8 cellular contexts compared by ENCODE assay signal in genomic region chr9:91515074-91515687, GRCh38.
DNase-seq lines count a peak whose midpoint lies in the region; ATAC-seq, FAIRE-seq and TF ChIP-seq lines count a peak whose summit lies in the region.

No MANE protein-coding gene starts in this region.

- SMC1A ChIA-PET in GM12878 (lab: Charles Lee; ENCODE audit: uncharacterized antibody, unreplicated experiment), result interaction anchor here (1.1 kb wide), 1 partner anchor 247 kb away, joined by 4 read pairs; no protein-coding TSS in a partner anchor

- TF ChIP-seq CTCF in right atrium auricular region (IDR thresholded peaks at IDR 0.05) (no peak), GM12878 (IDR thresholded peaks at IDR 0.05 in 2 of 3, conservative IDR thresholded peaks at IDR 0.05 in 1 of 3; ENCODE audit: control insufficient read depth in 2 of 3, extremely low read depth in 1 of 3, insufficient read depth in 1 of 3, low read depth in 3 of 3, low read length in 3 of 3) (no peak)

- CTCF ChIA-PET in GM12878 (lab: Yijun Ruan, JAX), result interaction anchor here (0.6 kb wide), 1 partner anchor 868 kb away, joined by 3 read pairs; no protein-coding TSS in a partner anchor

- H3K27me3 Mint-ChIP-seq in memory B cell, result peaks cover 19% of the 10 kb centered on the region

- DNase-seq in Right ventricle myocardium inferior (ENCODE audit: missing footprints), result no peak
- DNase-seq in right atrium auricular region (ENCODE audit: low spot score), result no peak
- peak; percentile 30 for DNase-seq in GM12878 (ENCODE audit: low read depth, low spot score)
- DNase-seq in memory B cell (ENCODE audit: low spot score in 2 of 2), result no peak
- DNase-seq in UCSD-AML1 (lab: John Stamatoyannopoulos, UW; ENCODE audit: unreplicated experiment), result no peak
- DNase-seq in NCI-H345 treated with DMSO at 0.1 percent for 48 hours (lab: John Stamatoyannopoulos, UW; ENCODE audit: unreplicated experiment), result no peak
- no peak for DNase-seq in HuH-7 (ENCODE audit: low spot score)

- H3K9me3 ChIP-seq in right atrium auricular region (peaks cover 0 to 4% of the 10 kb centered on the region in 2 donors), GM12878 (replicated peaks; ENCODE audit: control insufficient read depth, insufficient read depth, low read length) (peaks cover 5% of the 10 kb centered on the region)

- no peaks in the 10 kb centered on the region for H3K36me3 Mint-ChIP-seq in memory B cell

- no peak for TF ChIP-seq POLR2A in GM12878 (IDR thresholded peaks at IDR 0.05; ENCODE audit: low read depth, low read length)

- no peak overlapping the region; the same call in 1 of the 2 replicates for H2AFZ ChIP-seq in GM12878 (ENCODE audit: control insufficient read depth, low read depth, low read length)

- H3K4me3 ChIP-seq in right atrium auricular region (peak overlapping the region in 1 of 2 donors; percentile 34), GM12878 (no peak overlapping the region; the same call in 1 of the 2 replicates)

- H3K36me3 ChIP-seq in right atrium auricular region, result no peaks in the 10 kb centered on the region
- H3K36me3 ChIP-seq in GM12878 (ENCODE audit: control insufficient read depth in 2 of 2, insufficient read depth in 2 of 2, low read length in 1 of 2), result no peaks in the 10 kb centered on the region

- TF ChIP-seq RAD21 in GM12878 (IDR thresholded peaks at IDR 0.05; ENCODE audit: insufficient read depth, low read depth, low read length), result no peak

- no peak overlapping the region for H3K9ac ChIP-seq in GM12878 (ENCODE audit: control insufficient read depth, insufficient read depth, low read length)

- FAIRE-seq in GM12878 (lab: Jason Lieb, UNC), result no peak

- intact Hi-C loops in Right ventricle myocardium inferior (cut with DNase I), result no loop called here
- intact Hi-C loops in GM12878 (cut with micrococcal nuclease; ENCODE audit: unreplicated experiment), result no loop called here

- H3K9me3 Mint-ChIP-seq in memory B cell, result peaks cover 5% of the 10 kb centered on the region

- H3K27me3 ChIP-seq in right atrium auricular region, result no peaks in the 10 kb centered on the region
- no peaks in the 10 kb centered on the region for H3K27me3 ChIP-seq in GM12878 (replicated peaks in 1 of 2; ENCODE audit: control insufficient read depth in 2 of 2, insufficient read depth in 2 of 2, low read length in 1 of 2)

- H3K4me1 Mint-ChIP-seq in memory B cell, result peaks cover 4% of the 10 kb centered on the region

- peak overlapping the region; percentile 43 for H3K4me3 Mint-ChIP-seq in memory B cell

- no peaks in the 10 kb centered on the region for H3K79me2 ChIP-seq in GM12878 (ENCODE audit: control insufficient read depth, insufficient read depth, low read length)

- WGBS in GM12878 (ENCODE audit: insufficient coverage, insufficient replicate concordance, low lambda C conversion rate, missing lambda C conversion rate), result under 1% methylated on average over 12 of the region's 12 CpGs

- no peak for TF ChIP-seq EP300 in GM12878 (IDR thresholded peaks at IDR 0.05; ENCODE audit: borderline replicate concordance in 1 of 2, control insufficient read depth in 1 of 2, low read depth in 2 of 2, low read length in 2 of 2)

- H3K4me2 ChIP-seq in GM12878 (ENCODE audit: control insufficient read depth, insufficient read depth), result peak overlapping the region; percentile 54

- no peaks in the 10 kb centered on the region for H4K20me1 ChIP-seq in GM12878 (ENCODE audit: control insufficient read depth, insufficient read depth)

- no peak overlapping the region for H3K27ac Mint-ChIP-seq in memory B cell

- H3K27ac ChIP-seq in right atrium auricular region (peak overlapping the region in 1 of 2 donors; percentile 5), GM12878 (ENCODE audit: control insufficient read depth, insufficient read depth) (no peak overlapping the region)

- RAD21 ChIA-PET in GM12878 (lab: Charles Lee; ENCODE audit: unreplicated experiment), result no interaction called here

- ATAC-seq in Right ventricle myocardium inferior, result peak; percentile 83
- peak; percentile 83 for ATAC-seq in HG03354 (IDR thresholded peaks at IDR 0.05; ENCODE audit: poor library complexity, severe bottlenecking, unreplicated experiment)
- ATAC-seq in GM12878, result peak; percentile 84
- ATAC-seq in memory B cell (ENCODE audit: low read depth), result peak; percentile 39

- in situ Hi-C loops in GM12878 (cut with MboI), result no loop called here

- POLR2A ChIA-PET in GM12878 (lab: Charles Lee), result no interaction called here

- no TSS peak for BruUV-seq in GM12878 (replicated peaks; lab: Mats Ljungman, UMichigan)

- H3K4me1 ChIP-seq in right atrium auricular region (no peaks in the 10 kb centered on the region), GM12878 (ENCODE audit: control insufficient read depth, insufficient read depth, low read length) (peaks cover 10% of the 10 kb centered on the region)

TF ChIP-seq in GM12878, 131 proteins besides CTCF, POLR2A, EP300 and RAD21 (continues in another document):
- TF ChIP-seq HDGF (IDR thresholded peaks at IDR 0.05), result no peak
- no peak for TF ChIP-seq E2F8 (IDR thresholded peaks at IDR 0.05; ENCODE audit: low read depth, partially characterized antibody)
- TF ChIP-seq, protein P1, sequence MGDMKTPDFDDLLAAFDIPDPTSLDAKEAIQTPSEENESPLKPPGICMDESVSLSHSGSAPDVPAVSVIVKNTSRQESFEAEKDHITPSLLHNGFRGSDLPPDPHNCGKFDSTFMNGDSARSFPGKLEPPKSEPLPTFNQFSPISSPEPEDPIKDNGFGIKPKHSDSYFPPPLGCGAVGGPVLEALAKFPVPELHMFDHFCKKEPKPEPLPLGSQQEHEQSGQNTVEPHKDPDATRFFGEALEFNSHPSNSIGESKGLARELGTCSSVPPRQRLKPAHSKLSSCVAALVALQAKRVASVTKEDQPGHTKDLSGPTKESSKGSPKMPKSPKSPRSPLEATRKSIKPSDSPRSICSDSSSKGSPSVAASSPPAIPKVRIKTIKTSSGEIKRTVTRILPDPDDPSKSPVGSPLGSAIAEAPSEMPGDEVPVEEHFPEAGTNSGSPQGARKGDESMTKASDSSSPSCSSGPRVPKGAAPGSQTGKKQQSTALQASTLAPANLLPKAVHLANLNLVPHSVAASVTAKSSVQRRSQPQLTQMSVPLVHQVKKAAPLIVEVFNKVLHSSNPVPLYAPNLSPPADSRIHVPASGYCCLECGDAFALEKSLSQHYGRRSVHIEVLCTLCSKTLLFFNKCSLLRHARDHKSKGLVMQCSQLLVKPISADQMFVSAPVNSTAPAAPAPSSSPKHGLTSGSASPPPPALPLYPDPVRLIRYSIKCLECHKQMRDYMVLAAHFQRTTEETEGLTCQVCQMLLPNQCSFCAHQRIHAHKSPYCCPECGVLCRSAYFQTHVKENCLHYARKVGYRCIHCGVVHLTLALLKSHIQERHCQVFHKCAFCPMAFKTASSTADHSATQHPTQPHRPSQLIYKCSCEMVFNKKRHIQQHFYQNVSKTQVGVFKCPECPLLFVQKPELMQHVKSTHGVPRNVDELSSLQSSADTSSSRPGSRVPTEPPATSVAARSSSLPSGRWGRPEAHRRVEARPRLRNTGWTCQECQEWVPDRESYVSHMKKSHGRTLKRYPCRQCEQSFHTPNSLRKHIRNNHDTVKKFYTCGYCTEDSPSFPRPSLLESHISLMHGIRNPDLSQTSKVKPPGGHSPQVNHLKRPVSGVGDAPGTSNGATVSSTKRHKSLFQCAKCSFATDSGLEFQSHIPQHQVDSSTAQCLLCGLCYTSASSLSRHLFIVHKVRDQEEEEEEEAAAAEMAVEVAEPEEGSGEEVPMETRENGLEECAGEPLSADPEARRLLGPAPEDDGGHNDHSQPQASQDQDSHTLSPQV (IDR thresholded peaks at IDR 0.05), result no peak
- TF ChIP-seq IRF3 (IDR thresholded peaks at IDR 0.05), result no peak
- no peak for TF ChIP-seq ZNF24 (IDR thresholded peaks at IDR 0.05)
- TF ChIP-seq SIX5 (IDR thresholded peaks at IDR 0.05; ENCODE audit: low read depth, low read length, severe bottlenecking), result no peak
- peak; percentile 59 for TF ChIP-seq ATF2 (IDR thresholded peaks at IDR 0.05; ENCODE audit: low read length)
- peak; percentile 18; the same call in 1 of the 2 replicates for TF ChIP-seq PAX5 (IDR thresholded peaks at IDR 0.05; ENCODE audit: borderline replicate concordance, low read depth, low read length)
